15 cellular contexts compared by ENCODE assay signal in genomic region chr22:41352058-41352457, GRCh38. TPM values are rescaled to one million over a fixed set of nuclear protein-coding genes. Genes with fewer than 3 reads are reported as not detected.
DNase-seq lines count a peak whose midpoint lies in the region; ATAC-seq and TF ChIP-seq lines count a peak whose summit lies in the region.
"Had no signal": no experiment of that assay in that cellular context is flagged by ENCODE, and none has a peak within 500 bp of the region (broad histone marks: within the 10 kb centered on the region; RNA-seq: fewer than 3 reads in every experiment).

No MANE protein-coding gene starts in this region.

- H3K4me1 ChIP-seq in Panc1 (ENCODE audit: control insufficient read depth, insufficient read depth, low read length) (no peaks in the 10 kb centered on the region), Karpas-422 (ENCODE audit: low read length) (no peaks in the 10 kb centered on the region)
- H3K4me1 ChIP-seq: parathyroid adenoma, SJCRH30 had no signal

- no peaks in the 10 kb centered on the region for H3K9me3 ChIP-seq in Panc1 (ENCODE audit: control insufficient read depth, insufficient read depth, low read depth, low read length)
- H3K9me3 ChIP-seq in Karpas-422 (ENCODE audit: low read length) = no peaks in the 10 kb centered on the region
- H3K9me3 ChIP-seq: SJCRH30 had no signal

- TF ChIP-seq CTCF in Panc1 (IDR thresholded peaks at IDR 0.05) (no peak), progenitor cell of endocrine pancreas (IDR thresholded peaks at IDR 0.05; ENCODE audit: unreplicated experiment) (no peak)

- no peak overlapping the region for H3K4me3 Mint-ChIP-seq in progenitor cell of endocrine pancreas (ENCODE audit: low read depth)
- H3K4me3 Mint-ChIP-seq: activated B cell treated with CpG ODN at 0.5 μM for 24 hours; central memory CD8-positive, alpha-beta T cell had no signal

- H3K4me1 Mint-ChIP-seq in progenitor cell of endocrine pancreas (ENCODE audit: low read depth) = no peaks in the 10 kb centered on the region
- H3K4me1 Mint-ChIP-seq: activated B cell treated with CpG ODN at 0.5 μM for 24 hours had no signal

- in situ Hi-C loops in Panc1 (cut with HindIII; ENCODE audit: low pct_unique_long_range_greater_than_20kb, low sequenced_read_pairs) = no loop called here

- POLR2A ChIA-PET in Panc1 (lab: Charles Lee) = no interaction called here

- peaks cover 22% of the 10 kb centered on the region for H3K36me3 Mint-ChIP-seq in progenitor cell of endocrine pancreas (ENCODE audit: insufficient read depth)

- H3K27ac ChIP-seq in Panc1 (ENCODE audit: low read length) (no peak overlapping the region), Karpas-422 (ENCODE audit: low read length) (no peak overlapping the region)
- H3K27ac ChIP-seq: parathyroid adenoma, SJCRH30 had no signal

- no peaks in the 10 kb centered on the region for H4K20me1 ChIP-seq in Karpas-422 (ENCODE audit: insufficient read depth, low read depth, low read length)

- DNase-seq in ELF-1 (ENCODE audit: low read depth, low spot score) (peak; percentile 14), Panc1 (ENCODE audit: low read depth, low spot score) (peak; percentile 15), fibroblast of peridontal ligament (ENCODE audit: extremely low read depth) (peak; percentile 44), progenitor cell of endocrine pancreas (ENCODE audit: low spot score, unreplicated experiment) (no peak), Karpas-422 (no peak), NCI-H146 (lab: John Stamatoyannopoulos, UW) (no peak), cardiac septum (ENCODE audit: low spot score) (no peak)
- DNase-seq: activated B cell treated with CpG ODN at 0.5 μM for 24 hours; DMS79; NCI-H524; SJCRH30; stimulated activated CD4-positive, alpha-beta T cell treated with anti-CD3 and anti-CD28 coated beads, Interleukin-4, amount 100 ng/mL, for 24 hours had no signal

- H3K36me3 ChIP-seq in Panc1 (ENCODE audit: control insufficient read depth, insufficient read depth, low read length) = no peaks in the 10 kb centered on the region; the same call in 1 of the 2 replicates
- H3K36me3 ChIP-seq in Karpas-422 (ENCODE audit: insufficient read depth, low read length) = 0 out of 2 replicates have a peak, but pooled peaks cover 6% of the 10 kb centered on the region

- H3K9me3 Mint-ChIP-seq in progenitor cell of endocrine pancreas (ENCODE audit: low read depth) = no peaks in the 10 kb centered on the region
- H3K9me3 Mint-ChIP-seq: activated B cell treated with CpG ODN at 0.5 μM for 24 hours; central memory CD8-positive, alpha-beta T cell had no signal

- H3K4me3 ChIP-seq in Panc1 (ENCODE audit: low read depth in 2 of 2, low read length in 2 of 2) (no peak overlapping the region), Karpas-422 (ENCODE audit: low read length) (no peak overlapping the region)
- H3K4me3 ChIP-seq: SJCRH30 had no signal

- H3K27me3 Mint-ChIP-seq in progenitor cell of endocrine pancreas = no peaks in the 10 kb centered on the region
- H3K27me3 Mint-ChIP-seq: activated B cell treated with CpG ODN at 0.5 μM for 24 hours; central memory CD8-positive, alpha-beta T cell had no signal

- BruUV-seq in Panc1 (replicated peaks; lab: Mats Ljungman, UMichigan) = no TSS peak

- no peaks in the 10 kb centered on the region for H3K79me2 ChIP-seq in Karpas-422 (ENCODE audit: low read length)
- H3K79me2 ChIP-seq: parathyroid adenoma had no signal

- H3K27ac Mint-ChIP-seq in progenitor cell of endocrine pancreas = peak overlapping the region; percentile 7
- H3K27ac Mint-ChIP-seq: activated B cell treated with CpG ODN at 0.5 μM for 24 hours had no signal

- no peak overlapping the region for H3K4me2 ChIP-seq in Karpas-422 (ENCODE audit: low read depth, low read length, poor library complexity, severe bottlenecking)

- ATAC-seq in Panc1 (no peak), GM21367 (IDR thresholded peaks at IDR 0.05; ENCODE audit: unreplicated experiment) (no peak)

- intact Hi-C loops in Panc1 (cut with micrococcal nuclease; ENCODE audit: unreplicated experiment) (no loop called here), cardiac septum (cut with DNase I) (no loop called here)

- H2AFZ ChIP-seq in Karpas-422 (ENCODE audit: low read length) = no peak overlapping the region
- H2AFZ ChIP-seq: parathyroid adenoma had no signal

- no peak overlapping the region for H3K9ac ChIP-seq in Karpas-422 (ENCODE audit: low read length)
- H3K9ac ChIP-seq: parathyroid adenoma had no signal

- no peaks in the 10 kb centered on the region for H3K9me2 ChIP-seq in Karpas-422 (replicated peaks; ENCODE audit: insufficient read depth, low read length)

- CTCF ChIA-PET in Panc1 (lab: Charles Lee) = no interaction called here

- no peaks in the 10 kb centered on the region for H3K27me3 ChIP-seq in Panc1 (ENCODE audit: control insufficient read depth, insufficient read depth, low read length)
- H3K27me3 ChIP-seq in Karpas-422 (ENCODE audit: low read length) = no peaks in the 10 kb centered on the region
- H3K27me3 ChIP-seq: SJCRH30 had no signal

RNA-seq across cellular contexts. Expression of gene TEF, which starts 29.7 kb away (rescaled TPM):
- 7.8 TPM for total RNA-seq in Panc1 (2021; ENCODE audit: unreplicated experiment)
- 5.9 TPM for polyA plus RNA-seq in Panc1 (2012; ENCODE audit: insufficient read length)
- total RNA-seq in progenitor cell of endocrine pancreas = 11.4 and 11.5 TPM in 2 replicates
- 4.4 and 6.8 TPM in 2 replicates for total RNA-seq in Karpas-422 (2014; rRNA removed; shearing (Covaris generic); ENCODE audit: low replicate concordance)
- total RNA-seq in cardiac septum = 14.0 TPM

RNA-seq across cellular contexts. Expression of gene ZC3H7B, which starts 50.7 kb away (rescaled TPM):
- 62.0 TPM for total RNA-seq in Panc1 (2021; ENCODE audit: unreplicated experiment)
- 68.0 TPM for polyA plus RNA-seq in Panc1 (2012; ENCODE audit: insufficient read length)
- total RNA-seq in progenitor cell of endocrine pancreas = 77.3 and 83.4 TPM in 2 replicates
- 18.1 and 34.2 TPM in 2 replicates for total RNA-seq in Karpas-422 (2014; rRNA removed; shearing (Covaris generic); ENCODE audit: low replicate concordance)
- total RNA-seq in cardiac septum = 37.2 TPM

Comparison
In these comparisons a context has a peak if more than half of its experiments do, and no peak if none do; other contexts are left out.
1. DNase-seq: peak in ELF-1 (single experiment), Panc1 (single experiment) and fibroblast of peridontal ligament (single experiment); none in progenitor cell of endocrine pancreas (single experiment), Karpas-422 (single experiment), NCI-H146 (single experiment) and cardiac septum (single experiment).